11 cellular contexts compared by ENCODE assay signal in the genomic region with DNA sequence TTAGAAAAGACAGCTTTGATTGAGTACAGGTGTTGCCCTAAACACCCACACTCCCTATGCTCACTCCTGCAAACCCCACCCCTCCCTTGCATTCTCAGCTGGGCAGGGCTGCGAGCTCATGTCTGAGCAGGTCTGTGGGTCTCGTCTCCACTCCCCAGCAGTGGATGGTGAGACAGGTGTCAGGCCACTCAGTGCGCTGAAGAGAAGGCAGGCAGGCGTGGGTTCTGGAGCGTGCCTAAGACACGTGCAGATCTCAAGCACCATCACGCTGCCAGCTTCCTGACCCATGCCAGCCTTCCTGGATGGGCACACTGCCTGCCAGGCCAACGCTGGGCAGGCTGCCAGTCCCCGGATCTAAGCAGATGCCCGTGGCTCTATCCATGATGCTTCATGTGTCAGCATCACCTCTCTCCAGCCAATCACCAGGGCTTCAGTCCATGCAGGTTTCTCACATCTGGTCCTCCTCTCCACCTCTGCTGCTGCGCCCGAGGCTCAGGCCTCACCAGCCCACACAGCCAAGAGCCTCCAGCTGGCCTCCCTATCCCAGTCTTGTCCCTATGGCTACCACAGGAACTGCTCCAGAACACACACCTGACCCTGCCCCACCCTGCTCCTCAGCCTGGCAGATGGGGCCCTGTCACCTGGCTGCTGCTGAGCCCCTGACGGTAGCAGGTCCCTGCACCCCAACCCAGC. TPM values are rescaled to one million over a fixed set of nuclear protein-coding genes. Genes with fewer than 3 reads are reported as not detected.
DNase-seq lines count a peak whose midpoint lies in the region; ATAC-seq, FAIRE-seq and TF ChIP-seq lines count a peak whose summit lies in the region.
"Had no signal": no experiment of that assay in that cellular context is flagged by ENCODE, and none has a peak within 500 bp of the region (broad histone marks: within the 10 kb centered on the region; RNA-seq: fewer than 3 reads in every experiment).

No MANE protein-coding gene starts in this region.

- no peak overlapping the region for H3K27ac ChIP-seq in keratinocyte (ENCODE audit: control insufficient read depth, insufficient read depth, low read length)
- peak overlapping the region in 1 of 5 donors; percentile 36 for H3K27ac ChIP-seq in stomach
- H3K27ac ChIP-seq: KMS-11, SJSA1 had no signal

- no peaks in the 10 kb centered on the region for H3K9me1 ChIP-seq in keratinocyte (ENCODE audit: control insufficient read depth, extremely low read depth, insufficient read depth, low read length)

- dilution Hi-C loops in keratinocyte (cut with MboI; ENCODE audit: extremely low pct_ligation_motif_present, low sequenced_read_pairs), result no loop called here

- H3K4me1 ChIP-seq in keratinocyte (ENCODE audit: control insufficient read depth, extremely low read depth, insufficient read depth, low read length) (peaks cover 3% of the 10 kb centered on the region), stomach (peaks cover 0 to 13% (median 0%) of the 10 kb centered on the region in 4 donors)

- POLR2A ChIA-PET in activated CD4-positive, alpha-beta T cell treated with anti-CD3 and anti-CD28 coated beads, Interleukin-2, amount 10 ng/mL, durations not matched to agents 7 days and 5 days (lab: Charles Lee), result no interaction called here

- H3K36me3 ChIP-seq in keratinocyte (ENCODE audit: control insufficient read depth in 2 of 2, extremely low read depth in 1 of 2, insufficient read depth in 2 of 2, low read length in 2 of 2) (peaks cover 14% of the 10 kb centered on the region in 2 experiments), stomach (peaks cover 52 to 99% (median 98%) of the 10 kb centered on the region in 4 donors)

- no peak overlapping the region for H3K4me3 Mint-ChIP-seq in activated CD4-positive, alpha-beta T cell treated with anti-CD3 and anti-CD28 coated beads, Interleukin-2, amount 10 ng/mL, durations not matched to agents 7 days and 5 days
- H3K4me3 Mint-ChIP-seq in nephron progenitor cell, result no peak overlapping the region

- peaks cover 10% of the 10 kb centered on the region for H4K20me1 ChIP-seq in keratinocyte (ENCODE audit: control insufficient read depth, extremely low read depth, insufficient read depth, low read length)

- DNase-seq in activated CD4-positive, alpha-beta T cell treated with anti-CD3 and anti-CD28 coated beads, Interleukin-2, amount 10 ng/mL, durations not matched to agents 7 days and 5 days, result no peak
- DNase-seq in activated CD4-positive, alpha-beta T cell treated with anti-CD3 and anti-CD28 coated beads for 48 hours, result no peak
- DNase-seq in anterior cingulate cortex (lab: John Stamatoyannopoulos, UW) (peak in 50 of 58 donors; percentile 11 to 75 (median 38)), keratinocyte (ENCODE audit: low read depth, low spot score) (peak; percentile 1), stomach (peak; percentile 61), NCI-H748 treated with DMSO at 0.1 percent for 48 hours (lab: John Stamatoyannopoulos, UW) (no peak), nephron progenitor cell (no peak)
- DNase-seq: activated effector memory CD4-positive, alpha-beta T cell treated with anti-CD3 and anti-CD28 coated beads, Interleukin-2, amount 50 U/mL, for 16 hours had no signal

- FAIRE-seq in keratinocyte (lab: Jason Lieb, UNC), result peak; percentile 79

- H3K79me2 ChIP-seq in keratinocyte (ENCODE audit: control insufficient read depth, insufficient read depth, low read length), result no peaks in the 10 kb centered on the region

- TF ChIP-seq EP300 in stomach (IDR thresholded peaks at IDR 0.05), result no peak

- H3K9me3 ChIP-seq in keratinocyte (ENCODE audit: control insufficient read depth, low read depth, low read length) (no peaks in the 10 kb centered on the region), stomach (no peaks in the 10 kb centered on the region)
- H3K9me3 ChIP-seq: SJSA1 had no signal

- CTCF ChIA-PET in activated CD4-positive, alpha-beta T cell treated with anti-CD3 and anti-CD28 coated beads, Interleukin-2, amount 10 ng/mL, durations not matched to agents 7 days and 5 days (lab: Charles Lee), result interaction anchor here (0.5 to 1.5 kb wide), 2 partner anchors 24 to 33 kb away, joined by 3 to 5 read pairs; no protein-coding TSS in a partner anchor

- WGBS in stomach, 5 donors, result 38 to 60% (median 46%) methylated on average over 10 to 13 of the region's 13 CpGs

- no peak for TF ChIP-seq POLR2A in stomach (IDR thresholded peaks at IDR 0.05)

- H3K27ac Mint-ChIP-seq in activated CD4-positive, alpha-beta T cell treated with anti-CD3 and anti-CD28 coated beads, Interleukin-2, amount 10 ng/mL, durations not matched to agents 7 days and 5 days, result peak overlapping the region; percentile 62
- H3K27ac Mint-ChIP-seq in nephron progenitor cell, result no peak overlapping the region

- H3K4me1 Mint-ChIP-seq in activated CD4-positive, alpha-beta T cell treated with anti-CD3 and anti-CD28 coated beads, Interleukin-2, amount 10 ng/mL, durations not matched to agents 7 days and 5 days, result peaks cover 26% of the 10 kb centered on the region
- H3K4me1 Mint-ChIP-seq in nephron progenitor cell, result no peaks in the 10 kb centered on the region

- H3K27me3 Mint-ChIP-seq in activated CD4-positive, alpha-beta T cell treated with anti-CD3 and anti-CD28 coated beads, Interleukin-2, amount 10 ng/mL, durations not matched to agents 7 days and 5 days, result no peaks in the 10 kb centered on the region
- no peaks in the 10 kb centered on the region for H3K27me3 Mint-ChIP-seq in nephron progenitor cell (ENCODE audit: low read depth, poor library complexity)

- no peaks in the 10 kb centered on the region for H3K9me3 Mint-ChIP-seq in activated CD4-positive, alpha-beta T cell treated with anti-CD3 and anti-CD28 coated beads, Interleukin-2, amount 10 ng/mL, durations not matched to agents 7 days and 5 days
- H3K9me3 Mint-ChIP-seq in nephron progenitor cell, result no peaks in the 10 kb centered on the region

- TF ChIP-seq CTCF in keratinocyte (optimal IDR thresholded peaks at IDR 0.05 in 1 of 3, IDR thresholded peaks at IDR 0.05 in 1 of 3, conservative IDR thresholded peaks at IDR 0.05 in 1 of 3; ENCODE audit: extremely low read depth in 1 of 3, insufficient read depth in 2 of 3, low read length in 3 of 3) (no peak), stomach (IDR thresholded peaks at IDR 0.05) (no peak), nephron progenitor cell (IDR thresholded peaks at IDR 0.05) (no peak)

- intact Hi-C loops in stomach (cut with DNase I; ENCODE audit: low total_unique reads), result no loop called here

- no peak for ATAC-seq in GM19452 (IDR thresholded peaks at IDR 0.05; ENCODE audit: unreplicated experiment)

- no peak overlapping the region for H2AFZ ChIP-seq in keratinocyte (ENCODE audit: control insufficient read depth, low read length)

- H3K27me3 ChIP-seq in keratinocyte (ENCODE audit: control insufficient read depth, extremely low read depth, insufficient read depth, low read length) (no peaks in the 10 kb centered on the region), stomach (no peaks in the 10 kb centered on the region)
- H3K27me3 ChIP-seq: SJSA1 had no signal

- no peak overlapping the region for H3K4me2 ChIP-seq in keratinocyte (ENCODE audit: control insufficient read depth, extremely low read depth, insufficient read depth, low read depth, low read length)
- H3K4me2 ChIP-seq: KMS-11 had no signal

- no peak overlapping the region for H3K4me3 ChIP-seq in keratinocyte (ENCODE audit: control insufficient read depth in 2 of 3, extremely low read depth in 1 of 3, insufficient read depth in 2 of 3, low read depth in 1 of 3, low read length in 3 of 3)
- H3K4me3 ChIP-seq in stomach, result no peak overlapping the region
- H3K4me3 ChIP-seq: SJSA1 had no signal

- no peak overlapping the region for H3K9ac ChIP-seq in keratinocyte (ENCODE audit: control insufficient read depth, extremely low read depth, insufficient read depth, low read length)
- H3K9ac ChIP-seq: KMS-11 had no signal

- H3K36me3 Mint-ChIP-seq in activated CD4-positive, alpha-beta T cell treated with anti-CD3 and anti-CD28 coated beads, Interleukin-2, amount 10 ng/mL, durations not matched to agents 7 days and 5 days (ENCODE audit: low read depth), result peaks cover 24% of the 10 kb centered on the region
- H3K36me3 Mint-ChIP-seq in nephron progenitor cell (ENCODE audit: low read depth), result peaks cover 50% of the 10 kb centered on the region

RNA-seq across cellular contexts. Expression of gene EPS15L1, which starts 42.6 kb away (rescaled TPM):
- total RNA-seq in activated CD4-positive, alpha-beta T cell treated with anti-CD3 and anti-CD28 coated beads, Interleukin-2, amount 10 ng/mL, durations not matched to agents 7 days and 5 days, result 10 to 100 TPM; 33.3 to 39.1 TPM
- 10.5 to 16.1 TPM (median 12.5 TPM) in 3 replicates for polyA plus RNA-seq in keratinocyte
- polyA plus RNA-seq in keratinocyte (2011; ENCODE audit: low read depth), result 17.1 TPM
- 13.3 and 15.8 TPM in 2 replicates for polyA plus RNA-seq in keratinocyte (2011; cell fraction: cytosol; rRNA removed)
- 22.4 and 27.2 TPM in 2 replicates for polyA plus RNA-seq in keratinocyte (2011; cell fraction: nucleus; rRNA removed)
- polyA plus RNA-seq in keratinocyte (2012; ENCODE audit: low replicate concordance), result 22.7 and 25.8 TPM in 2 replicates
- polyA minus RNA-seq in keratinocyte, result 13.5 to 29.6 TPM (median 22.7 TPM) in 3 replicates
- 25.7 TPM for polyA minus RNA-seq in keratinocyte (2011; cell fraction: cytosol; rRNA and poly(A)+ RNA removed)
- polyA minus RNA-seq in keratinocyte (2011; cell fraction: nucleus; rRNA and poly(A)+ RNA removed), result 16.9 and 23.7 TPM in 2 replicates
- 10 to 100 TPM; 17.7 to 67.7 (median 26.1) TPM for total RNA-seq in stomach
- 10 to 100 TPM; 15.6 to 20.2 (median 16.2) TPM for polyA plus RNA-seq in stomach

Comparison
In these comparisons a context has a peak if more than half of its experiments do, and no peak if none do; other contexts are left out.
1. DNase-seq: peak in anterior cingulate cortex (50 of 58), keratinocyte (single experiment) and stomach (single experiment); none in activated CD4-positive, alpha-beta T cell treated with anti-CD3 and anti-CD28 coated beads, Interleukin-2, amount 10 ng/mL, durations not matched to agents 7 days and 5 days (single experiment), activated CD4-positive, alpha-beta T cell treated with anti-CD3 and anti-CD28 coated beads for 48 hours (single experiment), NCI-H748 treated with DMSO at 0.1 percent for 48 hours (single experiment) and nephron progenitor cell (single experiment).